ENCODE assay signal across 21 cellular contexts in genomic region chr9:18743421-18743820, GRCh38.
"Had no signal": no experiment of that assay in that cellular context is flagged by ENCODE, and none has a peak within 500 bp of the region (broad histone marks: within the 10 kb centered on the region; RNA-seq: fewer than 3 reads in every experiment).

No MANE protein-coding gene starts in this region.

- H3K9me3 ChIP-seq: left lung, lower lobe of right lung, ovary, right atrium auricular region, right lobe of liver, suprapubic skin, thoracic aorta, tibial nerve, vagina had no signal

- H3K27me3 ChIP-seq: left lung, ovary, right atrium auricular region, right lobe of liver, suprapubic skin, tibial nerve, vagina had no signal

- H3K4me2 ChIP-seq: smooth muscle cell had no signal

- ATAC-seq: left colon; left lung; lower lobe of right lung; natural killer cell; right lobe of liver; stimulated activated naive B cell treated with anti-CD40 and anti-IgM and Interleukin-4, amounts not matched to agents 10 μg/mL and 1 μg/mL and 100 μg/mL, for 72 hours; stimulated activated naive CD8-positive, alpha-beta T cell treated with anti-CD3 and anti-CD28 coated beads, Interleukin-15, Interleukin-2, amounts not matched to agents 100 U/mL and 50 U/mL, for 24 hours had no signal

- H3K4me3 ChIP-seq: left lung, lower lobe of right lung, ovary, right atrium auricular region, right lobe of liver, smooth muscle cell, suprapubic skin, thoracic aorta, tibial nerve, vagina had no signal

- FAIRE-seq: kidney had no signal

- DNase-seq: hippocampal formation; kidney; left colon; left lung; lower lobe of right lung; naive B cell; natural killer cell; ovary; right lobe of liver; stimulated activated CD4-positive, alpha-beta T cell treated with anti-CD3 and anti-CD28 coated beads, Interleukin-1b, Interleukin-23, amount 100 ng/mL, for 48 hours; stimulated activated CD4-positive, alpha-beta T cell treated with anti-CD3 and anti-CD28 coated beads, Interleukin-2, amount 100 ng/mL, for 48 hours; stimulated activated CD4-positive, alpha-beta T cell treated with anti-CD3 and anti-CD28 coated beads, Interleukin-4, amount 100 ng/mL, for 4 hours; stimulated activated CD8-positive, alpha-beta memory T cell treated with anti-CD3 and anti-CD28 coated beads, Interleukin-4, amount 100 ng/mL, for 48 hours; stimulated activated naive B cell treated with anti-CD40 and anti-IgM and Interleukin-4, amounts not matched to agents 10 μg/mL and 1 μg/mL and 100 μg/mL, for 72 hours; stimulated activated naive CD8-positive, alpha-beta T cell treated with anti-CD3 and anti-CD28 coated beads, Interleukin-15, Interleukin-2, amounts not matched to agents 100 U/mL and 50 U/mL, for 24 hours had no signal

- H3K36me3 ChIP-seq: left lung, lower lobe of right lung, ovary, right atrium auricular region, right lobe of liver, suprapubic skin, thoracic aorta, tibial nerve, vagina had no signal

- H3K4me1 ChIP-seq: left lung had no signal

- H3K27ac ChIP-seq: left lung, lower lobe of right lung, ovary, right atrium auricular region, right lobe of liver, suprapubic skin, thoracic aorta, tibial nerve, vagina had no signal
